In genomic region chr1:208235983-208236761, GRCh38 we compare ENCODE assay signal across 1 cellular context.
TF ChIP-seq lines count a peak whose summit lies in the region.

No MANE protein-coding gene starts in this region.

TF ChIP-seq in K562, 482 proteins besides CTCF, POLR2A, EP300 and RAD21 (continued from another document and continues in another):
- no peak for TF ChIP-seq CHD7 (IDR thresholded peaks at IDR 0.05; ENCODE audit: low read depth, low read length)
- TF ChIP-seq SUPT5H (IDR thresholded peaks at IDR 0.05), result 0 out of 2 replicates have a peak, but pooled peaks have one; percentile 18
- peak; percentile 33; the same call in 1 of the 2 replicates for TF ChIP-seq NCOA1 (IDR thresholded peaks at IDR 0.05; ENCODE audit: low read depth)
- TF ChIP-seq ZNF316 (IDR thresholded peaks at IDR 0.05), result peak; percentile 73
- TF ChIP-seq MEF2D (tag; conservative IDR thresholded peaks at IDR 0.05; ENCODE audit: low read depth), result 0 out of 2 replicates have a peak, but pooled peaks have one; percentile 16
- no peak for TF ChIP-seq ZNF561 (CRISPR knock-in tag; conservative IDR thresholded peaks at IDR 0.05)
- no peak for TF ChIP-seq ARID3A (IDR thresholded peaks at IDR 0.05; ENCODE audit: borderline replicate concordance, low read depth, low read length)
- TF ChIP-seq ZBTB17 (CRISPR knock-in tag; IDR thresholded peaks at IDR 0.05), result peak; percentile 35; the same call in 1 of the 2 replicates
- TF ChIP-seq CREB3 (tag; conservative IDR thresholded peaks at IDR 0.05; ENCODE audit: low read depth), result 0 out of 2 replicates have a peak, but pooled peaks have one; percentile 33
- peak; percentile 86 for TF ChIP-seq L3MBTL2 (IDR thresholded peaks at IDR 0.05)
- TF ChIP-seq MTA1 (IDR thresholded peaks at IDR 0.05; ENCODE audit: borderline replicate concordance), result 0 out of 2 replicates have a peak, but pooled peaks have one; percentile 12
- no peak for TF ChIP-seq ZNF318 (IDR thresholded peaks at IDR 0.05; ENCODE audit: borderline replicate concordance in 1 of 2, low read depth in 1 of 2)
- TF ChIP-seq HMGXB4 (CRISPR knock-in tag; IDR thresholded peaks at IDR 0.05), result no peak
- TF ChIP-seq IRF9 (tag; IDR thresholded peaks at IDR 0.05), result 0 out of 2 replicates have a peak, but pooled peaks have one; percentile 17
- peak; percentile 59; the same call in 1 of the 2 replicates for TF ChIP-seq RB1 (IDR thresholded peaks at IDR 0.05; ENCODE audit: low read depth)
- TF ChIP-seq E2F6 (IDR thresholded peaks at IDR 0.05; ENCODE audit: borderline replicate concordance in 1 of 2, extremely low read depth in 1 of 2, insufficient read depth in 1 of 2, insufficient read length in 1 of 2, low read depth in 1 of 2, low read length in 1 of 2, poor library complexity in 1 of 2, severe bottlenecking in 1 of 2), result peak; percentile 12 to 59
- peak; percentile 48; the same call in 1 of the 2 replicates for TF ChIP-seq ZNF583 (CRISPR knock-in tag; IDR thresholded peaks at IDR 0.05)
- no peak for TF ChIP-seq ZZZ3 (IDR thresholded peaks at IDR 0.05)
- 0 out of 2 replicates have a peak, but pooled peaks have one; percentile 18 for TF ChIP-seq TEAD2 (tag; IDR thresholded peaks at IDR 0.05)
- TF ChIP-seq CTBP1 (IDR thresholded peaks at IDR 0.05; ENCODE audit: borderline replicate concordance), result 0 out of 2 replicates have a peak, but pooled peaks have one; percentile 4
- TF ChIP-seq ZBTB9 (CRISPR knock-in tag; IDR thresholded peaks at IDR 0.05), result no peak
